8 cellular contexts compared by ENCODE assay signal in the genomic region with DNA sequence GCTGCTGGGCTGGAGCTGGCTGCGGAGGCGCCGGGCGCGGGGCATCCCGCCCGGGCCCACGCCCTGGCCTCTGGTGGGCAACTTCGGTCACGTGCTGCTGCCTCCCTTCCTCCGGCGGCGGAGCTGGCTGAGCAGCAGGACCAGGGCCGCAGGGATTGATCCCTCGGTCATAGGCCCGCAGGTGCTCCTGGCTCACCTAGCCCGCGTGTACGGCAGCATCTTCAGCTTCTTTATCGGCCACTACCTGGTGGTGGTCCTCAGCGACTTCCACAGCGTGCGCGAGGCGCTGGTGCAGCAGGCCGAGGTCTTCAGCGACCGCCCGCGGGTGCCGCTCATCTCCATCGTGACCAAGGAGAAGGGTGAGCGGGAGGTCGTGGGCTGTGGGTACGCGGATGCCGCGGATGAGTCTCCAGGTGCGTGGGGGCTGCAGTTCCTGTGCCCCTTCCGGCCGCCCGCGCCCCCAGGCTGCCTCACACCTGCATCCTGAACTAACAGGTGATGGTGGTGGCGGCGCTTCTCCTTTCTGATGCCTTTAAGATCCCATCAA. TPM values are rescaled to one million over a fixed set of nuclear protein-coding genes. Genes with fewer than 3 reads are reported as not detected.
A peak's percentile ranks its signal among the peaks of the same experiment; 100 is the strongest.
DNase-seq lines count a peak whose midpoint lies in the region; ATAC-seq and TF ChIP-seq lines count a peak whose summit lies in the region.

No MANE protein-coding gene starts in this region.

- intact Hi-C loops in left ventricle myocardium superior (cut with micrococcal nuclease) = no loop called here
- intact Hi-C loops in sigmoid colon (cut with DNase I) = loop anchor here (1.0 to 2.0 kb wide), 3 partner anchors 57 to 212 kb away; partner anchors contain the start of genes HADH and PAPSS1

- no peak overlapping the region for H3K27ac ChIP-seq in KMS-11
- peak overlapping the region; percentile 81 to 88 (median 87) for H3K27ac ChIP-seq in sigmoid colon

- peak overlapping the region; percentile 35 for H3K9ac ChIP-seq in KMS-11

- peak overlapping the region; percentile 92 for H2AFZ ChIP-seq in KMS-11 (ENCODE audit: low read depth)

- H3K27me3 ChIP-seq in KMS-11 (ENCODE audit: insufficient read depth, low read depth) = no peaks in the 10 kb centered on the region
- no peaks in the 10 kb centered on the region for H3K27me3 ChIP-seq in sigmoid colon

- peak; percentile 1 for ATAC-seq in left ventricle myocardium superior

- H3K79me2 ChIP-seq in KMS-11 (ENCODE audit: insufficient read depth, low read depth) = no peaks in the 10 kb centered on the region

- no peak overlapping the region for H3K4me3 ChIP-seq in KMS-11 (IDR thresholded peaks at IDR 0.05; ENCODE audit: insufficient read depth, low read depth, low read length)
- peak overlapping the region; percentile 70 to 80 (median 76) for H3K4me3 ChIP-seq in sigmoid colon

- 1 to 3% methylated on average over 45 of the region's 45 CpGs for WGBS in sigmoid colon, 2 donors

- TF ChIP-seq POLR2A in sigmoid colon (IDR thresholded peaks at IDR 0.05) = no peak

- peak; percentile 2 to 8 (median 4) for DNase-seq in activated CD8-positive, alpha-beta memory T cell treated with anti-CD3 and anti-CD28 coated beads for 48 hours (ENCODE audit: low read depth in 2 of 3, low spot score in 2 of 3)
- DNase-seq in activated CD8-positive, alpha-beta memory T cell treated with anti-CD3 and anti-CD28 coated beads for 24 hours = no peak
- peak; percentile 73 for DNase-seq in activated effector memory CD4-positive, alpha-beta T cell treated with anti-CD3 and anti-CD28 coated beads, Interleukin-2, amount 50 U/mL, for 16 hours
- DNase-seq in left ventricle myocardium superior (no peak), sigmoid colon (peak; percentile 72), RPMI8226 (no peak), EL (no peak)

- no peak for TF ChIP-seq CTCF in KMS-11 (conservative IDR thresholded peaks at IDR 0.05; ENCODE audit: low read depth, low read length)
- no peak for TF ChIP-seq CTCF in sigmoid colon (IDR thresholded peaks at IDR 0.05)

- H3K4me1 ChIP-seq in KMS-11 (ENCODE audit: low read depth, poor library complexity, severe bottlenecking) = peaks cover 9% of the 10 kb centered on the region
- H3K4me1 ChIP-seq in sigmoid colon = peaks cover 0 to 31% (median 18%) of the 10 kb centered on the region in 4 donors

- no peaks in the 10 kb centered on the region for H3K9me3 ChIP-seq in sigmoid colon

- H3K4me2 ChIP-seq in KMS-11 = peak overlapping the region; percentile 81

- H3K36me3 ChIP-seq in KMS-11 (ENCODE audit: insufficient read depth) (no peaks in the 10 kb centered on the region), sigmoid colon (no peaks in the 10 kb centered on the region)

- no peak for TF ChIP-seq EP300 in sigmoid colon (IDR thresholded peaks at IDR 0.05)

- no peaks in the 10 kb centered on the region for H4K20me1 ChIP-seq in KMS-11 (ENCODE audit: insufficient read depth)

RNA-seq across cellular contexts. Expression of gene CYP2U1, which starts 0.5 kb away (rescaled TPM):
- 8.1 TPM for total RNA-seq in left ventricle myocardium superior
- 10 to 100 TPM; 11.9 to 16.1 (median 15.2) TPM for total RNA-seq in sigmoid colon
- 1 to 10 TPM in 2 of 3 donors, under 1 TPM in 1; 0.69 to 3.0 (median 1.2) TPM for polyA plus RNA-seq in sigmoid colon

RNA-seq across cellular contexts. Expression of gene HADH, which starts 57.8 kb away (rescaled TPM):
- total RNA-seq in left ventricle myocardium superior (252 TPM), sigmoid colon (100 to 1,000 TPM in 1 of 4 donors, 10 to 100 TPM in 3; 46.6 to 119 (median 65.0) TPM)
- 100 to 1,000 TPM in 2 of 3 donors, 10 to 100 TPM in 1; 99.6 to 229 (median 117) TPM for polyA plus RNA-seq in sigmoid colon

Comparison
In these comparisons a context has a peak if more than half of its experiments do, and no peak if none do; other contexts are left out.
1. DNase-seq: peak in activated CD8-positive, alpha-beta memory T cell treated with anti-CD3 and anti-CD28 coated beads for 48 hours (3 of 3), activated effector memory CD4-positive, alpha-beta T cell treated with anti-CD3 and anti-CD28 coated beads, Interleukin-2, amount 50 U/mL, for 16 hours (single experiment) and sigmoid colon (single experiment); none in activated CD8-positive, alpha-beta memory T cell treated with anti-CD3 and anti-CD28 coated beads for 24 hours (single experiment), left ventricle myocardium superior (single experiment), RPMI8226 (single experiment) and EL (single experiment).